In the genomic region with DNA sequence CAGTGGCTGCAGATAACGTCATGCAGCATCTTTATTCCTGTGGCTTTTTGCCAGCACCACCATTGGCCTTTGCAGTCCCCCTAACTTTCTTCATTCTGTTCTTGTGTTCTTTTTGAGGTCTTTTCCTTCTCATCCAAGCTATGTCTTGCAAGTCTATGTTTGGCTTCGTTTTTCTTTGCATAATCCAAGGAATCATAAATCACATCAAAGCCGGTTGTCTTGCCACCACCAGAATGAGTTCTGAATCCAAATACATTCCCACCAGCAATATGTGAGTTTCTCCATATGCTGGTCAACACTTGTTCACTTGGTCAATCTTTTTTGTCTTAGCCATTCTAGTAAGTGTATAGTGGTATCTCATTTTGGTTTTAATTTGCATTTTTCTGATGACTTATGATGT, we compare ENCODE assay signal across 3 cellular contexts.
TF ChIP-seq lines count a peak whose summit lies in the region.

No MANE protein-coding gene starts in this region.

TF ChIP-seq in SK-N-SH, 30 proteins besides CTCF, POLR2A, EP300 and RAD21 (continued from another document):
- TF ChIP-seq, protein P1, sequence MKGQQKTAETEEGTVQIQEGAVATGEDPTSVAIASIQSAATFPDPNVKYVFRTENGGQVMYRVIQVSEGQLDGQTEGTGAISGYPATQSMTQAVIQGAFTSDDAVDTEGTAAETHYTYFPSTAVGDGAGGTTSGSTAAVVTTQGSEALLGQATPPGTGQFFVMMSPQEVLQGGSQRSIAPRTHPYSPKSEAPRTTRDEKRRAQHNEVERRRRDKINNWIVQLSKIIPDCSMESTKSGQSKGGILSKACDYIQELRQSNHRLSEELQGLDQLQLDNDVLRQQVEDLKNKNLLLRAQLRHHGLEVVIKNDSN (IDR thresholded peaks at IDR 0.05; ENCODE audit: borderline replicate concordance, low read depth) = no peak

TF ChIP-seq in SK-N-SH treated with all-trans-retinoic acid at 6 μM for 48 hours, 23 proteins besides CTCF, POLR2A, EP300 and RAD21:
- TF ChIP-seq, protein P2, sequence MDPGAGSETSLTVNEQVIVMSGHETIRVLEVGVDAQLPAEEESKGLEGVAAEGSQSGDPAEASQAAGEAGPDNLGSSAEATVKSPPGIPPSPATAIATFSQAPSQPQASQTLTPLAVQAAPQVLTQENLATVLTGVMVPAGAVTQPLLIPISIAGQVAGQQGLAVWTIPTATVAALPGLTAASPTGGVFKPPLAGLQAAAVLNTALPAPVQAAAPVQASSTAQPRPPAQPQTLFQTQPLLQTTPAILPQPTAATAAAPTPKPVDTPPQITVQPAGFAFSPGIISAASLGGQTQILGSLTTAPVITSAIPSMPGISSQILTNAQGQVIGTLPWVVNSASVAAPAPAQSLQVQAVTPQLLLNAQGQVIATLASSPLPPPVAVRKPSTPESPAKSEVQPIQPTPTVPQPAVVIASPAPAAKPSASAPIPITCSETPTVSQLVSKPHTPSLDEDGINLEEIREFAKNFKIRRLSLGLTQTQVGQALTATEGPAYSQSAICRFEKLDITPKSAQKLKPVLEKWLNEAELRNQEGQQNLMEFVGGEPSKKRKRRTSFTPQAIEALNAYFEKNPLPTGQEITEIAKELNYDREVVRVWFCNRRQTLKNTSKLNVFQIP (CRISPR knock-in tag; IDR thresholded peaks at IDR 0.05; ENCODE audit: borderline replicate concordance, low read depth) = no peak
- no peak for TF ChIP-seq ZC3H10 (CRISPR knock-in tag; IDR thresholded peaks at IDR 0.05)
- TF ChIP-seq RARB (CRISPR knock-in tag; IDR thresholded peaks at IDR 0.05) = no peak
- no peak for TF ChIP-seq GLIS3 (CRISPR knock-in tag; IDR thresholded peaks at IDR 0.05)
- TF ChIP-seq, protein P3, sequence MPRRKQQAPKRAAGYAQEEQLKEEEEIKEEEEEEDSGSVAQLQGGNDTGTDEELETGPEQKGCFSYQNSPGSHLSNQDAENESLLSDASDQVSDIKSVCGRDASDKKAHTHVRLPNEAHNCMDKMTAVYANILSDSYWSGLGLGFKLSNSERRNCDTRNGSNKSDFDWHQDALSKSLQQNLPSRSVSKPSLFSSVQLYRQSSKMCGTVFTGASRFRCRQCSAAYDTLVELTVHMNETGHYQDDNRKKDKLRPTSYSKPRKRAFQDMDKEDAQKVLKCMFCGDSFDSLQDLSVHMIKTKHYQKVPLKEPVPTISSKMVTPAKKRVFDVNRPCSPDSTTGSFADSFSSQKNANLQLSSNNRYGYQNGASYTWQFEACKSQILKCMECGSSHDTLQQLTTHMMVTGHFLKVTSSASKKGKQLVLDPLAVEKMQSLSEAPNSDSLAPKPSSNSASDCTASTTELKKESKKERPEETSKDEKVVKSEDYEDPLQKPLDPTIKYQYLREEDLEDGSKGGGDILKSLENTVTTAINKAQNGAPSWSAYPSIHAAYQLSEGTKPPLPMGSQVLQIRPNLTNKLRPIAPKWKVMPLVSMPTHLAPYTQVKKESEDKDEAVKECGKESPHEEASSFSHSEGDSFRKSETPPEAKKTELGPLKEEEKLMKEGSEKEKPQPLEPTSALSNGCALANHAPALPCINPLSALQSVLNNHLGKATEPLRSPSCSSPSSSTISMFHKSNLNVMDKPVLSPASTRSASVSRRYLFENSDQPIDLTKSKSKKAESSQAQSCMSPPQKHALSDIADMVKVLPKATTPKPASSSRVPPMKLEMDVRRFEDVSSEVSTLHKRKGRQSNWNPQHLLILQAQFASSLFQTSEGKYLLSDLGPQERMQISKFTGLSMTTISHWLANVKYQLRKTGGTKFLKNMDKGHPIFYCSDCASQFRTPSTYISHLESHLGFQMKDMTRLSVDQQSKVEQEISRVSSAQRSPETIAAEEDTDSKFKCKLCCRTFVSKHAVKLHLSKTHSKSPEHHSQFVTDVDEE (CRISPR knock-in tag; IDR thresholded peaks at IDR 0.05) = no peak
- TF ChIP-seq ZNF8 (CRISPR knock-in tag; IDR thresholded peaks at IDR 0.05) = no peak
- no peak for TF ChIP-seq OSR1 (CRISPR knock-in tag; IDR thresholded peaks at IDR 0.05)
- TF ChIP-seq TCF4 (CRISPR knock-in tag; IDR thresholded peaks at IDR 0.05; ENCODE audit: borderline replicate concordance) = no peak
- no peak for TF ChIP-seq TOX (CRISPR knock-in tag; IDR thresholded peaks at IDR 0.05; ENCODE audit: borderline replicate concordance)
- no peak for TF ChIP-seq ZNF565 (CRISPR knock-in tag; conservative IDR thresholded peaks at IDR 0.05; ENCODE audit: low read depth)

TF ChIP-seq in K562, 482 proteins besides CTCF, POLR2A, EP300 and RAD21:
- TF ChIP-seq, protein P4, sequence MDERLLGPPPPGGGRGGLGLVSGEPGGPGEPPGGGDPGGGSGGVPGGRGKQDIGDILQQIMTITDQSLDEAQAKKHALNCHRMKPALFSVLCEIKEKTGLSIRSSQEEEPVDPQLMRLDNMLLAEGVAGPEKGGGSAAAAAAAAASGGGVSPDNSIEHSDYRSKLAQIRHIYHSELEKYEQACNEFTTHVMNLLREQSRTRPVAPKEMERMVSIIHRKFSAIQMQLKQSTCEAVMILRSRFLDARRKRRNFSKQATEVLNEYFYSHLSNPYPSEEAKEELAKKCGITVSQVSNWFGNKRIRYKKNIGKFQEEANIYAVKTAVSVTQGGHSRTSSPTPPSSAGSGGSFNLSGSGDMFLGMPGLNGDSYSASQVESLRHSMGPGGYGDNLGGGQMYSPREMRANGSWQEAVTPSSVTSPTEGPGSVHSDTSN (CRISPR knock-in tag; IDR thresholded peaks at IDR 0.05; ENCODE audit: low read depth) = no peak
- TF ChIP-seq, protein P4 (tag; conservative IDR thresholded peaks at IDR 0.05; ENCODE audit: low read depth) = peak; percentile 75
- TF ChIP-seq NFIC (IDR thresholded peaks at IDR 0.05) (peak; percentile 89), CEBPG (CRISPR knock-in tag; IDR thresholded peaks at IDR 0.05) (no peak), CEBPG (tag; conservative IDR thresholded peaks at IDR 0.05 in 1 of 2, IDR thresholded peaks at IDR 0.05 in 1 of 2) (no peak), XRCC5 (IDR thresholded peaks at IDR 0.05; ENCODE audit: low read depth, low read length) (no peak), MEIS2 (IDR thresholded peaks at IDR 0.05; ENCODE audit: partially characterized antibody) (peak; percentile 66)
- TF ChIP-seq, protein P5, sequence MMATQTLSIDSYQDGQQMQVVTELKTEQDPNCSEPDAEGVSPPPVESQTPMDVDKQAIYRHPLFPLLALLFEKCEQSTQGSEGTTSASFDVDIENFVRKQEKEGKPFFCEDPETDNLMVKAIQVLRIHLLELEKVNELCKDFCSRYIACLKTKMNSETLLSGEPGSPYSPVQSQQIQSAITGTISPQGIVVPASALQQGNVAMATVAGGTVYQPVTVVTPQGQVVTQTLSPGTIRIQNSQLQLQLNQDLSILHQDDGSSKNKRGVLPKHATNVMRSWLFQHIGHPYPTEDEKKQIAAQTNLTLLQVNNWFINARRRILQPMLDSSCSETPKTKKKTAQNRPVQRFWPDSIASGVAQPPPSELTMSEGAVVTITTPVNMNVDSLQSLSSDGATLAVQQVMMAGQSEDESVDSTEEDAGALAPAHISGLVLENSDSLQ (IDR thresholded peaks at IDR 0.05) = peak; percentile 73
